In genomic region chr20:51727872-51728271, GRCh38 we compare ENCODE assay signal across 24 cellular contexts. TPM values are rescaled to one million over a fixed set of nuclear protein-coding genes. Genes with fewer than 3 reads are reported as not detected.
DNase-seq lines count a peak whose midpoint lies in the region; ATAC-seq, FAIRE-seq and TF ChIP-seq lines count a peak whose summit lies in the region.
"Had no signal": no experiment of that assay in that cellular context is flagged by ENCODE, and none has a peak within 500 bp of the region (broad histone marks: within the 10 kb centered on the region; RNA-seq: fewer than 3 reads in every experiment).

No MANE protein-coding gene starts in this region.

- TF ChIP-seq CTCF in HepG2 (CRISPR knock-in tag; IDR thresholded peaks at IDR 0.05) (no peak), right lobe of liver (IDR thresholded peaks at IDR 0.05) (no peak), K562 (IDR thresholded peaks at IDR 0.05 in 2 of 3, conservative IDR thresholded peaks at IDR 0.05 in 1 of 3; ENCODE audit: insufficient read depth in 2 of 3, low read depth in 1 of 3, low read length in 3 of 3) (no peak), GM13976 (IDR thresholded peaks at IDR 0.05; ENCODE audit: borderline replicate concordance, control extremely low read depth, extremely low read depth, insufficient read depth, missing control alignments) (no peak)

- whole genome bisulfite sequencing in HepG2 (ENCODE audit: low lambda C conversion rate): 80% methylated on average over 5 of the region's 5 CpGs
- WGBS in right lobe of liver (ENCODE audit: insufficient coverage, low coverage, low lambda C conversion rate, missing lambda C conversion rate): 96% methylated on average over 4 of the region's 5 CpGs
- 4% methylated on average over 5 of the region's 5 CpGs for WGBS in K562 (ENCODE audit: insufficient coverage, low coverage, missing lambda C conversion rate)

- H3K4me3 ChIP-seq in HepG2 (replicated peaks in 1 of 3; ENCODE audit: insufficient read depth in 1 of 3, low read depth in 2 of 3, low read length in 3 of 3) (no peak overlapping the region), right lobe of liver (no peak overlapping the region), K562 (no peak overlapping the region)
- H3K4me3 ChIP-seq: BLaER1, HAP-1 had no signal

- BruUV-seq in HepG2 (replicated peaks; lab: Mats Ljungman, UMichigan) (no TSS peak), K562 (replicated peaks; lab: Mats Ljungman, UMichigan) (no TSS peak)

- H3K79me2 ChIP-seq in HepG2 (ENCODE audit: insufficient read depth, low read length) (no peaks in the 10 kb centered on the region), K562 (ENCODE audit: control insufficient read depth, insufficient read depth, low read length) (no peaks in the 10 kb centered on the region)

- TF ChIP-seq RAD21 in HepG2 (CRISPR knock-in tag; IDR thresholded peaks at IDR 0.05) (no peak), K562 (CRISPR knock-in tag; conservative IDR thresholded peaks at IDR 0.05 in 1 of 2, IDR thresholded peaks at IDR 0.05 in 1 of 2) (no peak)

- POLR2A ChIA-PET in HepG2 (lab: Yijun Ruan, JAX): no interaction called here
- POLR2A ChIA-PET in K562 (lab: Yijun Ruan, JAX): no interaction called here

- H3K4me1 ChIP-seq in HepG2 (ENCODE audit: insufficient read depth, low read length) (peaks cover 45% of the 10 kb centered on the region), right lobe of liver (no peaks in the 10 kb centered on the region), K562 (replicated peaks in 1 of 2; ENCODE audit: control insufficient read depth in 2 of 2, insufficient read depth in 2 of 2, low read length in 2 of 2) (no peaks in the 10 kb centered on the region; a peak in 1 of 5 replicates)

- no peak overlapping the region for H3K27ac Mint-ChIP-seq in activated T-helper 17 cell treated with anti-CD3 and anti-CD28 coated beads, Interleukin-2, amount 50 U/mL, for 72 hours
- H3K27ac Mint-ChIP-seq: B cell; CD4-positive, CD25-positive, alpha-beta regulatory T cell; CD8-positive, alpha-beta T cell; HFFc6 had no signal

- ATAC-seq in HepG2 (no peak), right lobe of liver (no peak), K562 (0 out of 3 replicates have a peak, but pooled peaks have one; percentile 33)
- no peak for ATAC-seq in stimulated activated naive CD8-positive, alpha-beta T cell treated with anti-CD3 and anti-CD28 coated beads, Interleukin-15, Interleukin-2, amounts not matched to agents 100 U/mL and 50 U/mL, for 24 hours
- ATAC-seq in activated T-helper 17 cell treated with anti-CD3 and anti-CD28 coated beads, Interleukin-2, amount 50 U/mL, for 72 hours (replicated peaks): no peak
- ATAC-seq: CD8-positive, alpha-beta T cell had no signal

- H3K4me2 ChIP-seq in HepG2 (ENCODE audit: low read depth, low read length) (no peak overlapping the region), K562 (ENCODE audit: insufficient read depth, low read length) (no peak overlapping the region)
- H3K4me2 ChIP-seq: BLaER1 had no signal

- no peaks in the 10 kb centered on the region for H3K9me1 ChIP-seq in K562 (ENCODE audit: control insufficient read depth, insufficient read depth, low read length)

- no peaks in the 10 kb centered on the region for H3K36me3 Mint-ChIP-seq in activated T-helper 17 cell treated with anti-CD3 and anti-CD28 coated beads, Interleukin-2, amount 50 U/mL, for 72 hours (ENCODE audit: low read depth)
- H3K36me3 Mint-ChIP-seq: CD4-positive, CD25-positive, alpha-beta regulatory T cell; CD8-positive, alpha-beta T cell had no signal

- H3K27me3 ChIP-seq in HepG2 (ENCODE audit: control insufficient read depth in 1 of 2, insufficient read depth in 2 of 2, low read length in 2 of 2): no peaks in the 10 kb centered on the region
- no peaks in the 10 kb centered on the region for H3K27me3 ChIP-seq in right lobe of liver
- H3K27me3 ChIP-seq in K562 (ENCODE audit: control insufficient read depth in 2 of 2, insufficient read depth in 2 of 2, low read length in 2 of 2): peaks cover 2 to 28% of the 10 kb centered on the region in 2 experiments; a peak in 4 of 5 replicates
- H3K27me3 ChIP-seq: BLaER1 had no signal

- no peak overlapping the region for H2AFZ ChIP-seq in HepG2 (ENCODE audit: low read length)
- H2AFZ ChIP-seq in K562 (ENCODE audit: low read depth, low read length): no peak overlapping the region

- H3K27me3 Mint-ChIP-seq in activated T-helper 17 cell treated with anti-CD3 and anti-CD28 coated beads, Interleukin-2, amount 50 U/mL, for 72 hours: peaks cover 8% of the 10 kb centered on the region
- H3K27me3 Mint-ChIP-seq: CD4-positive, CD25-positive, alpha-beta regulatory T cell had no signal

- DNase-seq in HepG2 (ENCODE audit: low spot score) (no peak), right lobe of liver (no peak), SK-MEL-5 (ENCODE audit: low read depth, low spot score) (peak; percentile 62), K562 (ENCODE audit: extremely low read depth in 1 of 4, low spot score in 3 of 4) (no peak), GM13976 (ENCODE audit: low spot score) (no peak)
- no peak for DNase-seq in stimulated activated naive CD8-positive, alpha-beta T cell treated with anti-CD3 and anti-CD28 coated beads, Interleukin-15, Interleukin-2, amounts not matched to agents 100 U/mL and 50 U/mL, for 24 hours
- DNase-seq in activated naive CD4-positive, alpha-beta T cell treated with Interleukin-2 at 50 U/mL for 16 hours: no peak
- DNase-seq: Caco-2; CD4-positive, CD25-positive, alpha-beta regulatory T cell; CD8-positive, alpha-beta T cell; DMS153; DND-41; GOT3; HFFc6 had no signal

- H4K20me1 ChIP-seq in HepG2 (ENCODE audit: insufficient read depth, low read length) (no peaks in the 10 kb centered on the region), K562 (replicated peaks; ENCODE audit: control insufficient read depth, insufficient read depth, low read length) (no peaks in the 10 kb centered on the region)
- H4K20me1 ChIP-seq: BLaER1 had no signal

- TF ChIP-seq POLR2A in HepG2 (IDR thresholded peaks at IDR 0.05; ENCODE audit: insufficient read depth in 1 of 2, low read depth in 2 of 2, low read length in 2 of 2): no peak
- TF ChIP-seq POLR2A in right lobe of liver (IDR thresholded peaks at IDR 0.05): no peak
- no peak for TF ChIP-seq POLR2A in K562 (conservative IDR thresholded peaks at IDR 0.05)

- H3K9me3 ChIP-seq in HepG2 (ENCODE audit: low read length): no peaks in the 10 kb centered on the region
- no peaks in the 10 kb centered on the region for H3K9me3 ChIP-seq in right lobe of liver
- no peaks in the 10 kb centered on the region; the same call in 1 of the 2 replicates for H3K9me3 ChIP-seq in K562 (replicated peaks; ENCODE audit: control insufficient read depth, insufficient read depth, low read depth, low read length)
- H3K9me3 ChIP-seq: BLaER1, Caco-2, HAP-1 had no signal

- TF ChIP-seq EP300 in HepG2 (IDR thresholded peaks at IDR 0.05; ENCODE audit: low read depth in 2 of 2, low read length in 2 of 2) (no peak), HepG2 (CRISPR knock-in tag; IDR thresholded peaks at IDR 0.05; ENCODE audit: borderline replicate concordance) (no peak), K562 (IDR thresholded peaks at IDR 0.05; ENCODE audit: low read length) (no peak)

- H3K9ac ChIP-seq in HepG2 (ENCODE audit: insufficient read depth, low read depth, low read length) (no peak overlapping the region), K562 (ENCODE audit: insufficient read depth in 1 of 2, low read depth in 2 of 2, low read length in 2 of 2) (no peak overlapping the region)
- H3K9ac ChIP-seq: BLaER1 had no signal

- in situ Hi-C loops in HepG2 (cut with HindIII; ENCODE audit: extremely low pct_ligation_motif_present, low pct_unique_long_range_greater_than_20kb) (no loop called here), SK-MEL-5 (cut with HindIII; ENCODE audit: low pct_unique_long_range_greater_than_20kb, low sequenced_read_pairs) (no loop called here), K562 (cut with MboI) (no loop called here), GM13976 (cut with MboI; ENCODE audit: low sequenced_read_pairs, unreplicated experiment) (no loop called here)

- peaks cover 0 to 1% of the 10 kb centered on the region in 2 experiments; a peak in 2 of 5 replicates for H3K36me3 ChIP-seq in HepG2 (replicated peaks in 1 of 2; ENCODE audit: control insufficient read depth in 1 of 2, insufficient read depth in 2 of 2, low read length in 2 of 2)
- no peaks in the 10 kb centered on the region for H3K36me3 ChIP-seq in right lobe of liver
- H3K36me3 ChIP-seq in K562 (ENCODE audit: control insufficient read depth, insufficient read depth, low read length): no peaks in the 10 kb centered on the region
- H3K36me3 ChIP-seq: BLaER1 had no signal

- CTCF ChIA-PET in HepG2 (lab: Yijun Ruan, JAX; ENCODE audit: low intra/inter-chr PET ratio, low total read pairs): no interaction called here
- CTCF ChIA-PET in K562 (lab: Yijun Ruan, JAX; ENCODE audit: low intra/inter-chr PET ratio): no interaction called here

- no peak overlapping the region for H3K4me3 Mint-ChIP-seq in activated T-helper 17 cell treated with anti-CD3 and anti-CD28 coated beads, Interleukin-2, amount 50 U/mL, for 72 hours
- H3K4me3 Mint-ChIP-seq: B cell; CD4-positive, CD25-positive, alpha-beta regulatory T cell; CD8-positive, alpha-beta T cell; HFFc6 had no signal

- intact Hi-C loops in HepG2 (cut with micrococcal nuclease; ENCODE audit: unreplicated experiment): no loop called here
- intact Hi-C loops in right lobe of liver (cut with DNase I): no loop called here
- intact Hi-C loops in K562 (cut with micrococcal nuclease): no loop called here

- H3K27ac ChIP-seq in HepG2 (ENCODE audit: extremely low read length, insufficient read depth, low read length) (no peak overlapping the region), right lobe of liver (no peak overlapping the region), K562 (ENCODE audit: extremely low read depth, low read depth, low read length) (no peak overlapping the region)
- H3K27ac ChIP-seq: 22Rv1, BLaER1, C4-2B had no signal

- FAIRE-seq in HepG2 (lab: Jason Lieb, UNC): no peak
- no peak for FAIRE-seq in K562 (lab: Jason Lieb, UNC)
- FAIRE-seq: A204.1, G401.6, GM18507, H54 had no signal

- H3K9me3 Mint-ChIP-seq in activated T-helper 17 cell treated with anti-CD3 and anti-CD28 coated beads, Interleukin-2, amount 50 U/mL, for 72 hours: no peaks in the 10 kb centered on the region
- H3K9me3 Mint-ChIP-seq: CD8-positive, alpha-beta T cell; HFFc6 had no signal

- H3K4me1 Mint-ChIP-seq in activated T-helper 17 cell treated with anti-CD3 and anti-CD28 coated beads, Interleukin-2, amount 50 U/mL, for 72 hours: no peaks in the 10 kb centered on the region
- H3K4me1 Mint-ChIP-seq: B cell; CD4-positive, CD25-positive, alpha-beta regulatory T cell had no signal

RNA-seq across cellular contexts. Expression of gene ATP9A, which starts 40.3 kb away (rescaled TPM):
- total RNA-seq in HepG2 (2016; rRNA removed; fragmentation: Illumina TruSeq; extraction: Trizol) (11.0 and 11.8 TPM in 2 replicates), right lobe of liver (10 to 100 TPM; 10.5 to 17.4 (median 13.0) TPM), K562 (2014; rRNA removed) (0.18 and 0.24 TPM in 2 replicates), K562 (2014; rRNA removed; fragmentation: Illumina TruSeq; extraction: Trizol) (0.36 and 0.48 TPM in 2 replicates), K562 (2015; rRNA removed; fragmentation: Illumina TruSeq; extraction: Trizol) (0.15 and 0.22 TPM in 2 replicates), K562 (2021) (0.42 and 0.62 TPM in 2 replicates)
- total RNA-seq in HepG2 (2016; cell fraction: cytosol; rRNA removed; fragmentation: Illumina TruSeq; extraction: Trizol; ENCODE audit: low read depth): 2.4 and 3.0 TPM in 2 replicates
- 10.1 and 11.8 TPM in 2 replicates for total RNA-seq in HepG2 (2016; cell fraction: insoluble cytoplasmic fraction; rRNA removed; fragmentation: Illumina TruSeq; extraction: Trizol)
- 5.1 and 5.8 TPM in 2 replicates for total RNA-seq in HepG2 (2016; cell fraction: membrane; rRNA removed; fragmentation: Illumina TruSeq; extraction: Trizol)
- 13.2 and 14.5 TPM in 2 replicates for total RNA-seq in HepG2 (2016; cell fraction: nucleus; rRNA removed; fragmentation: Illumina TruSeq; extraction: Trizol)
- polyA plus RNA-seq in HepG2 (2011; rRNA removed) (18.5 and 19.2 TPM in 2 replicates), K562 (2011; rRNA removed) (0.05 and 0.29 TPM in 2 replicates), K562 (2014; fragmentation: Illumina TruSeq; extraction: Trizol) (0.39 and 0.40 TPM in 2 replicates), K562 (2014; fragmentation: Nextera tagmentation; extraction: Ambion mirVana) (under 1 TPM; 0.21 to 0.23 TPM), K562 (2014; rRNA removed) (0.32 and 0.46 TPM in 2 replicates)
- polyA plus RNA-seq in HepG2 (2011; cell fraction: cytosol; rRNA removed): 13.2 and 14.1 TPM in 2 replicates
- 31.8 and 35.3 TPM in 2 replicates for polyA plus RNA-seq in HepG2 (2011; cell fraction: nucleus; rRNA removed)
- 23.4 and 25.1 TPM in 2 replicates for polyA plus RNA-seq in HepG2 (2012)
- polyA plus RNA-seq in HepG2 (2016; cell fraction: cytosol; fragmentation: Illumina TruSeq; extraction: Trizol; ENCODE audit: low read depth): 0.52 and 0.55 TPM in 2 replicates
- polyA plus RNA-seq in HepG2 (2016; cell fraction: insoluble cytoplasmic fraction; fragmentation: Illumina TruSeq; extraction: Trizol; ENCODE audit: low read depth): 6.8 and 7.8 TPM in 2 replicates
- 2.0 and 2.2 TPM in 2 replicates for polyA plus RNA-seq in HepG2 (2016; cell fraction: membrane; fragmentation: Illumina TruSeq; extraction: Trizol; ENCODE audit: low read depth)
- polyA plus RNA-seq in HepG2 (2016; cell fraction: nucleus; fragmentation: Illumina TruSeq; extraction: Trizol; ENCODE audit: insufficient read depth, low read depth): 14.8 and 15.7 TPM in 2 replicates
- polyA minus RNA-seq in HepG2 (2011; rRNA and poly(A)+ RNA removed; ENCODE audit: low replicate concordance): 30.7 and 75.7 TPM in 2 replicates
- polyA minus RNA-seq in HepG2 (2011; cell fraction: cytosol; rRNA and poly(A)+ RNA removed): 25.1 and 28.6 TPM in 2 replicates
- 37.2 and 39.9 TPM in 2 replicates for polyA minus RNA-seq in HepG2 (2011; cell fraction: nucleus; rRNA and poly(A)+ RNA removed)
- 17.2 and 20.3 TPM in 2 replicates for total RNA-seq in SK-MEL-5 (2014; rRNA removed; shearing (Covaris generic))
- 22.4 and 29.3 TPM in 2 replicates for polyA plus RNA-seq in SK-MEL-5 (2015; cell fraction: cytosol; rRNA removed)
- polyA plus RNA-seq in SK-MEL-5 (2015; cell fraction: nucleus; rRNA removed): 14.6 and 16.7 TPM in 2 replicates
- total RNA-seq in K562 (2011; cell fraction: chromatin; rRNA removed; ENCODE audit: low replicate concordance): 0.12 and 0.28 TPM in 2 replicates
- total RNA-seq in K562 (2011; cell fraction: nucleolus; rRNA removed): 0.13 and 0.17 TPM in 2 replicates
- total RNA-seq in K562 (2011; cell fraction: nucleoplasm; rRNA removed): 0.07 and 0.31 TPM in 2 replicates
- polyA plus RNA-seq in K562 (2011; cell fraction: cytosol; rRNA removed): 0.09 and 0.19 TPM in 2 replicates
- 0.07 and 0.24 TPM in 2 replicates for polyA plus RNA-seq in K562 (2011; cell fraction: nucleus; rRNA removed)
- polyA plus RNA-seq in K562 (2012): 0.06 and 0.25 TPM in 2 replicates
- 0.03 and 0.32 TPM in 2 replicates for polyA minus RNA-seq in K562 (2011; rRNA and poly(A)+ RNA removed)
- polyA minus RNA-seq in K562 (2011; cell fraction: cytosol; rRNA and poly(A)+ RNA removed): 0.27 and 0.29 TPM in 2 replicates
- polyA minus RNA-seq in K562 (2011; cell fraction: nucleus; rRNA and poly(A)+ RNA removed): 0.11 and 0.13 TPM in 2 replicates
- total RNA-seq in activated T-helper 17 cell treated with anti-CD3 and anti-CD28 coated beads, Interleukin-2, amount 50 U/mL, for 72 hours: 1 to 10 TPM; 1.7 to 2.2 TPM

Comparison
In these comparisons a context has a peak if more than half of its experiments do, and no peak if none do; other contexts are left out.
1. Of the 241 proteins assayed by ChIP-seq in both HepG2 and K562: peak only in HepG2: none; only in K562: none; in both: NFYB; in neither: 240.